ENCODE assay signal across 27 cellular contexts in genomic region chr5:140242890-140243585, GRCh38. TPM values are rescaled to one million over a fixed set of nuclear protein-coding genes. Genes with fewer than 3 reads are reported as not detected.
A peak's percentile ranks its signal among the peaks of the same experiment; 100 is the strongest.
DNase-seq lines count a peak whose midpoint lies in the region; ATAC-seq and TF ChIP-seq lines count a peak whose summit lies in the region.
"Had no signal": no experiment of that assay in that cellular context is flagged by ENCODE, and none has a peak within 500 bp of the region (broad histone marks: within the 10 kb centered on the region; RNA-seq: fewer than 3 reads in every experiment).

No MANE protein-coding gene starts in this region.

- H4K8ac ChIP-seq in mesendoderm (ENCODE audit: low read depth, low read length): no peak overlapping the region

- H3K4me3 ChIP-seq in left ventricle myocardium inferior (no peak overlapping the region), mucosa of stomach (ENCODE audit: low read length) (no peak overlapping the region), upper lobe of right lung (no peak overlapping the region), mesendoderm (ENCODE audit: low read length) (no peak overlapping the region)
- H3K4me3 ChIP-seq: dorsolateral prefrontal cortex, prostate gland, skin epidermis, tibial nerve had no signal

- H3K36me3 ChIP-seq in left ventricle myocardium inferior: peaks cover 12% of the 10 kb centered on the region
- H3K36me3 ChIP-seq in mucosa of stomach (ENCODE audit: control insufficient read depth, insufficient read depth, low read length): peaks cover 17% of the 10 kb centered on the region
- peaks cover 24% of the 10 kb centered on the region for H3K36me3 ChIP-seq in upper lobe of right lung
- H3K36me3 ChIP-seq in mesendoderm (ENCODE audit: control insufficient read depth, insufficient read depth, low read length): no peaks in the 10 kb centered on the region
- H3K36me3 ChIP-seq: prostate gland had no signal

- no peak overlapping the region for H3K18ac ChIP-seq in mesendoderm (ENCODE audit: low read length)

- H3K4me2 ChIP-seq in mesendoderm (ENCODE audit: low read length): no peak overlapping the region

- H3K27me3 ChIP-seq in left ventricle myocardium inferior (ENCODE audit: low read depth): no peaks in the 10 kb centered on the region
- H3K27me3 ChIP-seq in mucosa of stomach (ENCODE audit: control insufficient read depth, insufficient read depth, low read length): no peaks in the 10 kb centered on the region
- no peaks in the 10 kb centered on the region for H3K27me3 ChIP-seq in upper lobe of right lung
- no peaks in the 10 kb centered on the region for H3K27me3 ChIP-seq in mesendoderm (ENCODE audit: insufficient read depth, low read length, poor library complexity)
- H3K27me3 ChIP-seq: BE2C, dorsolateral prefrontal cortex, tibial nerve had no signal

- no peaks in the 10 kb centered on the region for H3K79me2 ChIP-seq in mesendoderm (ENCODE audit: control insufficient read depth, insufficient read depth, low read length)

- intact Hi-C loops in cardiac septum (cut with DNase I) (loop anchor here (5.0 kb wide), 1 partner anchor 61 kb away; no protein-coding TSS in a partner anchor), left cardiac atrium (cut with DNase I) (loop anchor here in 1 of 2 donors (10.0 kb wide), 1 partner anchor 68 kb away; the partner anchor contains the start of gene CYSTM1), left ventricle myocardium inferior (cut with micrococcal nuclease) (loop anchor here (5.0 kb wide), 1 partner anchor 109 kb away; no protein-coding TSS in a partner anchor), upper lobe of right lung (cut with DNase I) (loop anchor here (5.0 kb wide), 1 partner anchor 104 kb away; the partner anchor contains the start of gene HBEGF)

- no peak for ATAC-seq in left cardiac atrium
- ATAC-seq in upper lobe of right lung: peak; percentile 8
- ATAC-seq: activated CD8-positive, alpha-beta memory T cell treated with anti-CD3 and anti-CD28 coated beads, Interleukin-2, amount 10 ng/mL, durations not matched to agents 7 days and 5 days; HCT116; naive thymus-derived CD4-positive, alpha-beta T cell had no signal

- H3K27ac ChIP-seq in left ventricle myocardium inferior (replicated peaks) (peak overlapping the region; percentile 92), upper lobe of right lung (no peak overlapping the region), mesendoderm (ENCODE audit: low read depth, low read length) (no peak overlapping the region)
- H3K27ac ChIP-seq: HL-60, prostate gland had no signal

- H3K9me3 ChIP-seq in left ventricle myocardium inferior (replicated peaks) (no peaks in the 10 kb centered on the region), mucosa of stomach (ENCODE audit: control insufficient read depth, low read length) (no peaks in the 10 kb centered on the region), upper lobe of right lung (no peaks in the 10 kb centered on the region)
- H3K9me3 ChIP-seq: BE2C, prostate gland, tibial nerve had no signal

- H3K4me1 ChIP-seq in left ventricle myocardium inferior: peaks cover 84% of the 10 kb centered on the region
- H3K4me1 ChIP-seq in mucosa of stomach (ENCODE audit: control insufficient read depth, insufficient read depth, low read length): peaks cover 93% of the 10 kb centered on the region
- peaks cover 53% of the 10 kb centered on the region for H3K4me1 ChIP-seq in upper lobe of right lung
- H3K4me1 ChIP-seq in mesendoderm (ENCODE audit: control insufficient read depth, low read depth, low read length): peaks cover 2% of the 10 kb centered on the region

- TF ChIP-seq CTCF in left ventricle myocardium inferior (IDR thresholded peaks at IDR 0.05; ENCODE audit: borderline replicate concordance): no peak
- TF ChIP-seq CTCF in upper lobe of right lung (IDR thresholded peaks at IDR 0.05): no peak

- H2BK120ac ChIP-seq in mesendoderm (ENCODE audit: low read depth, low read length): no peak overlapping the region

- H3K9ac ChIP-seq in mucosa of stomach (ENCODE audit: low read length): peak overlapping the region; percentile 31
- no peak overlapping the region for H3K9ac ChIP-seq in mesendoderm (ENCODE audit: low read length)

- peak; percentile 72 for DNase-seq in cardiac septum (ENCODE audit: low spot score)
- DNase-seq in left cardiac atrium: no peak
- DNase-seq in left ventricle myocardium inferior: peak; percentile 38
- no peak for DNase-seq in upper lobe of right lung
- no peak for DNase-seq in stimulated activated naive CD4-positive, alpha-beta T cell (lab: John Stamatoyannopoulos, UW)
- no peak for DNase-seq in mesendoderm
- DNase-seq in NK-92 treated with Interleukin-12 subunit alpha and Interleukin-12 subunit beta, amount 100 ng/mL, for 24 hours (lab: John Stamatoyannopoulos, UW): no peak
- DNase-seq: ACHN; activated CD4-positive, alpha-beta T cell treated with anti-CD3 and anti-CD28 coated beads, Interleukin-2, amount 50 U/mL, for 1 hour; activated CD8-positive, alpha-beta memory T cell treated with anti-CD3 and anti-CD28 coated beads, Interleukin-2, amount 10 ng/mL, durations not matched to agents 7 days and 5 days; activated naive CD4-positive, alpha-beta T cell; activated T-cell treated with anti-CD3 and anti-CD28 coated beads, Interleukin-2, amount 50 U/mL, for 48 hours; BE2C; cerebellar nuclear complex; DND-41; dorsolateral prefrontal cortex; Karpas-422; naive thymus-derived CD4-positive, alpha-beta T cell; nucleus accumbens; SW 1271; T1000 had no signal

- H3K56ac ChIP-seq in mesendoderm (ENCODE audit: low read length): no peak overlapping the region

- no peak overlapping the region for H3K4ac ChIP-seq in mesendoderm (ENCODE audit: low read depth, low read length)

- no peak overlapping the region for H2AK5ac ChIP-seq in mesendoderm (ENCODE audit: low read length)

- no peak overlapping the region for H2BK5ac ChIP-seq in mesendoderm (ENCODE audit: low read length)

- H2BK15ac ChIP-seq in mesendoderm (replicated peaks; ENCODE audit: low read depth): no peak overlapping the region

- H4K5ac ChIP-seq in mesendoderm (ENCODE audit: low read length): no peak overlapping the region

- no peak overlapping the region for H3K23ac ChIP-seq in mesendoderm (ENCODE audit: low read length)

- no CpG with 5 or more reads among the region's 4 CpGs for WGBS in mesendoderm (ENCODE audit: extremely low coverage, insufficient coverage, low lambda C conversion rate)

- H3K79me1 ChIP-seq in mesendoderm (ENCODE audit: low read length): no peaks in the 10 kb centered on the region

RNA-seq across cellular contexts. Expression of gene PFDN1, which starts 59.9 kb away (rescaled TPM):
- total RNA-seq in cardiac septum (71.7 TPM), left cardiac atrium (10 to 100 TPM; 49.1 to 54.7 TPM), left ventricle myocardium inferior (68.7 TPM), upper lobe of right lung (54.0 TPM)
- polyA plus RNA-seq in mesendoderm (2013, experiment 1 of 2): 297 TPM
- 277 TPM for polyA plus RNA-seq in mesendoderm (2013, experiment 2 of 2)

Comparison
In these comparisons a context has a peak if more than half of its experiments do, and no peak if none do; other contexts are left out.
1. DNase-seq: peak in cardiac septum (single experiment) and left ventricle myocardium inferior (single experiment); none in left cardiac atrium (single experiment), upper lobe of right lung (single experiment), stimulated activated naive CD4-positive, alpha-beta T cell (0 of 6), mesendoderm (single experiment) and NK-92 treated with Interleukin-12 subunit alpha and Interleukin-12 subunit beta, amount 100 ng/mL, for 24 hours (single experiment).